17 cellular contexts compared by ENCODE assay signal in genomic region chr4:111905511-111905910, GRCh38.
DNase-seq lines count a peak whose midpoint lies in the region; ATAC-seq, FAIRE-seq and TF ChIP-seq lines count a peak whose summit lies in the region.
"Had no signal": no experiment of that assay in that cellular context is flagged by ENCODE, and none has a peak within 500 bp of the region (broad histone marks: within the 10 kb centered on the region; RNA-seq: fewer than 3 reads in every experiment).

No MANE protein-coding gene starts in this region.

- FAIRE-seq in GM12878 (lab: Jason Lieb, UNC) = no peak

- intact Hi-C loops in GM12878 (cut with micrococcal nuclease; ENCODE audit: unreplicated experiment) = no loop called here
- intact Hi-C loops in left ventricle myocardium inferior (cut with micrococcal nuclease) = no loop called here

- WGBS in GM12878 (ENCODE audit: insufficient coverage, insufficient replicate concordance, low lambda C conversion rate, missing lambda C conversion rate) = 15% methylated on average over 4 of the region's 4 CpGs

- H3K4me3 Mint-ChIP-seq in activated T-helper 17 cell treated with anti-CD3 and anti-CD28 coated beads, Interleukin-2, amount 50 U/mL, for 72 hours = no peak overlapping the region
- H3K4me3 Mint-ChIP-seq: activated CD8-positive, alpha-beta T cell treated with anti-CD3 and anti-CD28 coated beads for 36 hours; B cell had no signal

- RAD21 ChIA-PET in GM12878 (lab: Charles Lee; ENCODE audit: unreplicated experiment) = interaction anchor here (0.7 kb wide), 1 partner anchor 32 kb away, joined by 3 read pairs; no protein-coding TSS in a partner anchor

- ATAC-seq in GM18909 (IDR thresholded peaks at IDR 0.05; ENCODE audit: poor library complexity, unreplicated experiment) (peak; percentile 74), GM21619 (IDR thresholded peaks at IDR 0.05; ENCODE audit: unreplicated experiment) (peak; percentile 79), HG03045 (IDR thresholded peaks at IDR 0.05; ENCODE audit: unreplicated experiment) (peak; percentile 67), GM12878 (peak; percentile 45)
- no peak for ATAC-seq in activated T-helper 17 cell treated with anti-CD3 and anti-CD28 coated beads, Interleukin-2, amount 50 U/mL, for 72 hours (replicated peaks)
- ATAC-seq: activated CD8-positive, alpha-beta T cell treated with anti-CD3 and anti-CD28 coated beads for 36 hours; left lobe of liver had no signal

- no peak overlapping the region for H3K9ac ChIP-seq in GM12878 (ENCODE audit: control insufficient read depth, insufficient read depth, low read length)

- TF ChIP-seq EP300 in GM12878 (IDR thresholded peaks at IDR 0.05; ENCODE audit: borderline replicate concordance in 1 of 2, control insufficient read depth in 1 of 2, low read depth in 2 of 2, low read length in 2 of 2) = no peak

- POLR2A ChIA-PET in GM12878 (lab: Charles Lee) = no interaction called here

- no peak for TF ChIP-seq POLR2A in GM12878 (IDR thresholded peaks at IDR 0.05; ENCODE audit: low read depth, low read length)

- H3K36me3 Mint-ChIP-seq in activated T-helper 17 cell treated with anti-CD3 and anti-CD28 coated beads, Interleukin-2, amount 50 U/mL, for 72 hours (ENCODE audit: low read depth) = no peaks in the 10 kb centered on the region

- CTCF ChIA-PET in GM12878 (lab: Yijun Ruan, JAX) = interaction anchor here (1.2 to 1.6 kb wide), 2 partner anchors 126 to 264 kb away, joined by 4 to 5 read pairs; no protein-coding TSS in a partner anchor

- no peak overlapping the region for H3K27ac Mint-ChIP-seq in activated T-helper 17 cell treated with anti-CD3 and anti-CD28 coated beads, Interleukin-2, amount 50 U/mL, for 72 hours
- H3K27ac Mint-ChIP-seq: activated CD8-positive, alpha-beta T cell treated with anti-CD3 and anti-CD28 coated beads for 36 hours; B cell had no signal

- H3K4me3 ChIP-seq in GM12878 (no peak overlapping the region), left ventricle myocardium inferior (no peak overlapping the region)
- H3K4me3 ChIP-seq: adrenal gland, HAP-1 had no signal

- H2AFZ ChIP-seq in GM12878 (ENCODE audit: control insufficient read depth, low read depth, low read length) = no peak overlapping the region

- H3K4me1 Mint-ChIP-seq in activated T-helper 17 cell treated with anti-CD3 and anti-CD28 coated beads, Interleukin-2, amount 50 U/mL, for 72 hours = no peaks in the 10 kb centered on the region
- H3K4me1 Mint-ChIP-seq: B cell had no signal

- no peak for TF ChIP-seq CTCF in GM12878 (IDR thresholded peaks at IDR 0.05 in 2 of 3, conservative IDR thresholded peaks at IDR 0.05 in 1 of 3; ENCODE audit: control insufficient read depth in 2 of 3, extremely low read depth in 1 of 3, insufficient read depth in 1 of 3, low read depth in 3 of 3, low read length in 3 of 3)
- no peak for TF ChIP-seq CTCF in left ventricle myocardium inferior (IDR thresholded peaks at IDR 0.05; ENCODE audit: borderline replicate concordance)

- in situ Hi-C loops in GM12878 (cut with MboI) = no loop called here

- H3K9me3 Mint-ChIP-seq in activated T-helper 17 cell treated with anti-CD3 and anti-CD28 coated beads, Interleukin-2, amount 50 U/mL, for 72 hours = no peaks in the 10 kb centered on the region
- H3K9me3 Mint-ChIP-seq: activated CD8-positive, alpha-beta T cell treated with anti-CD3 and anti-CD28 coated beads for 36 hours had no signal

- SMC1A ChIA-PET in GM12878 (lab: Charles Lee; ENCODE audit: uncharacterized antibody, unreplicated experiment) = interaction anchor here (0.6 to 1.1 kb wide), 3 partner anchors 51 to 593 kb away, joined by 3 to 4 read pairs (median 3); no protein-coding TSS in a partner anchor

- H3K27me3 ChIP-seq in GM12878 (replicated peaks in 1 of 2; ENCODE audit: control insufficient read depth in 2 of 2, insufficient read depth in 2 of 2, low read length in 1 of 2) = no peaks in the 10 kb centered on the region
- H3K27me3 ChIP-seq in left ventricle myocardium inferior (ENCODE audit: low read depth) = no peaks in the 10 kb centered on the region
- H3K27me3 ChIP-seq: adrenal gland had no signal

- H3K9me3 ChIP-seq in GM12878 (replicated peaks; ENCODE audit: control insufficient read depth, insufficient read depth, low read length) = no peaks in the 10 kb centered on the region
- no peaks in the 10 kb centered on the region for H3K9me3 ChIP-seq in left ventricle myocardium inferior (replicated peaks)
- H3K9me3 ChIP-seq: adrenal gland, HAP-1 had no signal

- BruUV-seq in GM12878 (replicated peaks; lab: Mats Ljungman, UMichigan) = no TSS peak

- no peak for TF ChIP-seq RAD21 in GM12878 (IDR thresholded peaks at IDR 0.05; ENCODE audit: insufficient read depth, low read depth, low read length)

- no peaks in the 10 kb centered on the region for H3K79me2 ChIP-seq in GM12878 (ENCODE audit: control insufficient read depth, insufficient read depth, low read length)

- H3K4me2 ChIP-seq in GM12878 (ENCODE audit: control insufficient read depth, insufficient read depth) = no peak overlapping the region

- H3K36me3 ChIP-seq in GM12878 (ENCODE audit: control insufficient read depth in 2 of 2, insufficient read depth in 2 of 2, low read length in 1 of 2) (no peaks in the 10 kb centered on the region), left ventricle myocardium inferior (no peaks in the 10 kb centered on the region)
- H3K36me3 ChIP-seq: adrenal gland, HAP-1 had no signal

- H4K20me1 ChIP-seq in GM12878 (ENCODE audit: control insufficient read depth, insufficient read depth) = no peaks in the 10 kb centered on the region

- H3K27ac ChIP-seq in GM12878 (ENCODE audit: control insufficient read depth, insufficient read depth) (no peak overlapping the region), left ventricle myocardium inferior (replicated peaks) (no peak overlapping the region)
- H3K27ac ChIP-seq: adrenal gland had no signal

- H3K27me3 Mint-ChIP-seq in activated T-helper 17 cell treated with anti-CD3 and anti-CD28 coated beads, Interleukin-2, amount 50 U/mL, for 72 hours = no peaks in the 10 kb centered on the region
- H3K27me3 Mint-ChIP-seq: activated CD8-positive, alpha-beta T cell treated with anti-CD3 and anti-CD28 coated beads for 36 hours; B cell had no signal

- H3K4me1 ChIP-seq in GM12878 (ENCODE audit: control insufficient read depth, insufficient read depth, low read length) (no peaks in the 10 kb centered on the region), left ventricle myocardium inferior (no peaks in the 10 kb centered on the region)
- H3K4me1 ChIP-seq: adrenal gland, HAP-1 had no signal

- DNase-seq in GM12878 (ENCODE audit: low read depth, low spot score) (no peak), left ventricle myocardium inferior (no peak), islet precursor cell (no peak)
- DNase-seq: activated CD8-positive, alpha-beta T cell treated with anti-CD3 and anti-CD28 coated beads for 36 hours; adrenal gland; central memory CD4-positive, alpha-beta T cell; IMR-90; NCI-H774; stimulated activated CD4-positive, alpha-beta T cell treated with anti-CD3 and anti-CD28 coated beads, Interleukin-4, amount 100 ng/mL, for 4 hours; SW 1271 had no signal

TF ChIP-seq in GM12878, 131 proteins besides CTCF, POLR2A, EP300 and RAD21 (continues in another document):
- TF ChIP-seq SMARCA5 (IDR thresholded peaks at IDR 0.05) (no peak), TCF12 (IDR thresholded peaks at IDR 0.05; ENCODE audit: low read depth, low read length) (0 out of 2 replicates have a peak, but pooled peaks have one; percentile 5), SMC3 (IDR thresholded peaks at IDR 0.05; ENCODE audit: borderline replicate concordance, low read length) (no peak), WRNIP1 (IDR thresholded peaks at IDR 0.05; ENCODE audit: borderline replicate concordance, low read depth, low read length) (no peak), RFX5 (IDR thresholded peaks at IDR 0.05; ENCODE audit: low read depth, low read length) (no peak), SKIL (IDR thresholded peaks at IDR 0.05; ENCODE audit: low read depth, poor library complexity, severe bottlenecking) (no peak), STAT3 (IDR thresholded peaks at IDR 0.05; ENCODE audit: low read depth, low read length) (no peak), IRF4 (IDR thresholded peaks at IDR 0.05; ENCODE audit: low read depth, low read length) (no peak), MTA2 (IDR thresholded peaks at IDR 0.05; ENCODE audit: low read depth) (no peak), HCFC1 (IDR thresholded peaks at IDR 0.05; ENCODE audit: low read length) (no peak), BRCA1 (IDR thresholded peaks at IDR 0.05; ENCODE audit: low read depth, low read length) (no peak), POU2F2 (IDR thresholded peaks at IDR 0.05; ENCODE audit: borderline replicate concordance, low read depth, low read length) (0 out of 3 replicates have a peak, but pooled peaks have one; percentile 41), MEF2A (IDR thresholded peaks at IDR 0.05; ENCODE audit: insufficient read depth, low read depth, low read length) (no peak), RELA (IDR thresholded peaks at IDR 0.05; ENCODE audit: borderline replicate concordance, partially characterized antibody) (no peak), PKNOX1 (IDR thresholded peaks at IDR 0.05) (no peak), IKZF1 (conservative IDR thresholded peaks at IDR 0.05) (no peak), NFYA (IDR thresholded peaks at IDR 0.05; ENCODE audit: borderline replicate concordance, low read depth, low read length) (no peak)
